ENCODE assay signal across 19 cellular contexts in the genomic region with DNA sequence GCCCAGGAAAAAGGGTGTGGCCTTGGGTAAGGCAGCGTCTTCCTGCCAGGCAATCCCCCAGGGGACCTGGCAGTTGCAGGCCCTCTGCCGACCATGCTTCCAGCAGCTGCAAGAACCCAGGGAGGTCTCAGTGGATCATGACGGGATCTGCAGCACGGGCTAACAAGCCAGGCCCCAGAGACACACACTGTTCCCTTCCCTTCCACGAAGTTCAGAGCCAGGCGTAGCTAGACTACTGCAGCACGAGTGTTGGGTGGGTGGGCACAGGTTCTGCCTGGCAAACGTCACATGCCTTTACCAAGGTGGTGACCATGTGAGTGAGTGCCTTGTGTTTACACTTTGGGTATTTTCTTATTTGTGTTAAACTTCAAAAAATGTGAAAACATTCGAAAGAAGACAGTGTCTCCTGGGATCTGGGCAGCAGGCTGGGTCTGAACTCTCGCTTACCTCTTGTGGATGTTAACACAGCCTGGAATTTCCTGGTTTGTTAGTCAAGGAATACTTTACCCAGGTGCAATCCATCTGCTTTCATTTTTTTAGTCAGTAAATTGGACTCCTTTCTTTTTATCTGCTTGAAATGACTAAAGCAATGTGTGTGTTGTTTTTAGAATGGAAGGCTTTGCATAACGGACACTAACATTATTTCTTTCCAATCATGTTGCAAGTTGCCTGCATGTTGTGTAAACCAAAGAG. TPM values are rescaled to one million over a fixed set of nuclear protein-coding genes. Genes with fewer than 3 reads are reported as not detected.
DNase-seq lines count a peak whose midpoint lies in the region; ATAC-seq and TF ChIP-seq lines count a peak whose summit lies in the region.
"Had no signal": no experiment of that assay in that cellular context is flagged by ENCODE, and none has a peak within 500 bp of the region (broad histone marks: within the 10 kb centered on the region; RNA-seq: fewer than 3 reads in every experiment).

No MANE protein-coding gene starts in this region.

- H3K27me3 Mint-ChIP-seq in natural killer cell (ENCODE audit: low read depth in 2 of 2) (no peaks in the 10 kb centered on the region), immature natural killer cell (ENCODE audit: low read depth in 3 of 3) (peaks cover 4 to 19% (median 16%) of the 10 kb centered on the region in 3 donors), chondrocyte (ENCODE audit: low read depth) (peaks cover 16% of the 10 kb centered on the region)
- no peaks in the 10 kb centered on the region for H3K27me3 Mint-ChIP-seq in natural killer cell treated with Interleukin-12 subunit alpha and Interleukin-12 subunit beta and Interleukin-15 and Interleukin-18, amount 100 ng/mL, for 72 hours
- no peaks in the 10 kb centered on the region for H3K27me3 Mint-ChIP-seq in central memory CD8-positive, alpha-beta T cell

- no peaks in the 10 kb centered on the region for H3K36me3 ChIP-seq in testis (ENCODE audit: low read depth, missing control alignments)
- H3K36me3 ChIP-seq: HAP-1 had no signal

- H3K9me3 Mint-ChIP-seq in natural killer cell = no peaks in the 10 kb centered on the region
- no peaks in the 10 kb centered on the region for H3K9me3 Mint-ChIP-seq in natural killer cell treated with Interleukin-12 subunit alpha and Interleukin-12 subunit beta and Interleukin-15 and Interleukin-18, amount 100 ng/mL, for 72 hours
- H3K9me3 Mint-ChIP-seq in central memory CD8-positive, alpha-beta T cell = peaks cover 11% of the 10 kb centered on the region
- H3K9me3 Mint-ChIP-seq in immature natural killer cell = peaks cover 0 to 3% (median 0%) of the 10 kb centered on the region in 6 donors
- peaks cover 4% of the 10 kb centered on the region for H3K9me3 Mint-ChIP-seq in chondrocyte (ENCODE audit: low read depth)

- H3K4me1 ChIP-seq in testis = no peaks in the 10 kb centered on the region
- H3K4me1 ChIP-seq: HAP-1 had no signal

- no peak overlapping the region for H3K4me3 ChIP-seq in testis
- H3K4me3 ChIP-seq: HAP-1 had no signal

- H3K4me1 Mint-ChIP-seq in natural killer cell (peaks cover 50 to 61% of the 10 kb centered on the region in 2 donors), immature natural killer cell (peaks cover 69% of the 10 kb centered on the region in 2 donors), chondrocyte (ENCODE audit: low read depth) (no peaks in the 10 kb centered on the region)
- H3K4me1 Mint-ChIP-seq in natural killer cell treated with Interleukin-12 subunit alpha and Interleukin-12 subunit beta and Interleukin-15 and Interleukin-18, amount 100 ng/mL, for 72 hours (ENCODE audit: low read depth in 2 of 2) = peaks cover 49 to 52% of the 10 kb centered on the region in 2 donors
- peaks cover 49% of the 10 kb centered on the region for H3K4me1 Mint-ChIP-seq in central memory CD8-positive, alpha-beta T cell

- no peak overlapping the region for H3K27ac ChIP-seq in testis
- H3K27ac ChIP-seq: HL-60 had no signal

- no peak for TF ChIP-seq POLR2A in testis (IDR thresholded peaks at IDR 0.05)

- H3K4me3 Mint-ChIP-seq in natural killer cell (peak overlapping the region; percentile 69), immature natural killer cell (peak overlapping the region; percentile 57 to 71 (median 62)), chondrocyte (ENCODE audit: unreplicated experiment) (no peak overlapping the region)
- no peak overlapping the region for H3K4me3 Mint-ChIP-seq in natural killer cell treated with Interleukin-12 subunit alpha and Interleukin-12 subunit beta and Interleukin-15 and Interleukin-18, amount 100 ng/mL, for 72 hours
- H3K4me3 Mint-ChIP-seq in central memory CD8-positive, alpha-beta T cell = no peak overlapping the region
- H3K4me3 Mint-ChIP-seq: CD14-positive monocyte had no signal

- H3K9me3 ChIP-seq in testis = no peaks in the 10 kb centered on the region
- H3K9me3 ChIP-seq: HAP-1 had no signal

- TF ChIP-seq CTCF in natural killer cell (IDR thresholded peaks at IDR 0.05) (no peak), testis (IDR thresholded peaks at IDR 0.05) (no peak), chondrocyte (IDR thresholded peaks at IDR 0.05) (no peak)

- H3K36me3 Mint-ChIP-seq in natural killer cell = peaks cover 12% of the 10 kb centered on the region
- no peaks in the 10 kb centered on the region for H3K36me3 Mint-ChIP-seq in natural killer cell treated with Interleukin-12 subunit alpha and Interleukin-12 subunit beta and Interleukin-15 and Interleukin-18, amount 100 ng/mL, for 72 hours
- H3K36me3 Mint-ChIP-seq in central memory CD8-positive, alpha-beta T cell (ENCODE audit: insufficient read depth) = peaks cover 6% of the 10 kb centered on the region
- peaks cover 5 to 11% (median 9%) of the 10 kb centered on the region in 3 donors for H3K36me3 Mint-ChIP-seq in immature natural killer cell
- no peaks in the 10 kb centered on the region for H3K36me3 Mint-ChIP-seq in chondrocyte (ENCODE audit: low read depth)
- H3K36me3 Mint-ChIP-seq: CD14-positive monocyte had no signal

- intact Hi-C loops in natural killer cell (cut with micrococcal nuclease) = no loop called here
- intact Hi-C loops in testis (cut with DNase I; ENCODE audit: low total_unique reads) = no loop called here

- DNase-seq in natural killer cell = no peak
- no peak for DNase-seq in natural killer cell treated with Interleukin-12 subunit alpha and Interleukin-12 subunit beta and Interleukin-15 and Interleukin-18, amount 100 ng/mL, for 72 hours (ENCODE audit: low spot score)
- no peak for DNase-seq in central memory CD8-positive, alpha-beta T cell (ENCODE audit: low spot score in 2 of 2)
- DNase-seq in immature natural killer cell = no peak
- DNase-seq in testis = no peak
- DNase-seq in left lobe of liver (ENCODE audit: low spot score) = no peak
- no peak for DNase-seq in chondrocyte (ENCODE audit: low spot score)
- DNase-seq: DMS 273 treated with DMSO at 0.1 percent for 48 hours, NCI-H1048, NCI-H1436 treated with DMSO at 0.1 percent for 48 hours, NCI-H2029, NCI-H345, NCI-H524 treated with DMSO at 0.1 percent for 48 hours, PC-3 had no signal

- no peak for ATAC-seq in natural killer cell
- no peak for ATAC-seq in natural killer cell treated with Interleukin-12 subunit alpha and Interleukin-12 subunit beta and Interleukin-15 and Interleukin-18, amount 100 ng/mL, for 72 hours
- ATAC-seq in central memory CD8-positive, alpha-beta T cell (replicated peaks; ENCODE audit: extremely low read depth, poor library complexity, severe bottlenecking) = no peak
- no peak for ATAC-seq in left lobe of liver
- ATAC-seq: PC-3 had no signal

- WGBS in testis, 2 donors = 54% methylated on average over 7 to 11 of the region's 11 CpGs

- no peaks in the 10 kb centered on the region for H3K27me3 ChIP-seq in testis

- H3K27ac Mint-ChIP-seq in natural killer cell = peak overlapping the region; percentile 70 to 100
- no peak overlapping the region for H3K27ac Mint-ChIP-seq in natural killer cell treated with Interleukin-12 subunit alpha and Interleukin-12 subunit beta and Interleukin-15 and Interleukin-18, amount 100 ng/mL, for 72 hours
- H3K27ac Mint-ChIP-seq in central memory CD8-positive, alpha-beta T cell (ENCODE audit: low read depth) = peak overlapping the region; percentile 81
- H3K27ac Mint-ChIP-seq in immature natural killer cell = peak overlapping the region; percentile 85 to 100 (median 97)
- H3K27ac Mint-ChIP-seq in chondrocyte (ENCODE audit: unreplicated experiment) = no peak overlapping the region

RNA-seq across cellular contexts. Expression of gene VIPR2, which starts 48.2 kb away (rescaled TPM):
- total RNA-seq in natural killer cell = 1 to 10 TPM; 2.2 to 4.9 (median 4.7) TPM
- total RNA-seq in natural killer cell treated with Interleukin-12 subunit alpha and Interleukin-12 subunit beta and Interleukin-15 and Interleukin-18, amount 100 ng/mL, for 72 hours = under 1 TPM; 0.36 to 0.45 TPM
- 1 to 10 TPM in 2 of 3 donors, under 1 TPM in 1; 0.41 to 5.2 (median 2.4) TPM for polyA plus RNA-seq in immature natural killer cell
- total RNA-seq in testis = 1 to 10 TPM; 4.9 to 5.3 TPM
- polyA plus RNA-seq in testis (ENCODE audit: insufficient read depth, low read depth, low replicate concordance) = 2.5 TPM
- total RNA-seq in left lobe of liver = 0.28 TPM
- 0.07 TPM in 1 of 3 replicates, not detected in the others for total RNA-seq in chondrocyte
- total RNA-seq: HT1080, M059J, PC-3 had no signal
- polyA plus RNA-seq: CD14-positive monocyte had no signal

Comparison
In these comparisons a context has a peak if more than half of its experiments do, and no peak if none do; other contexts are left out.
1. H3K27ac Mint-ChIP-seq: peak in natural killer cell (2 of 2), central memory CD8-positive, alpha-beta T cell (single experiment) and immature natural killer cell (6 of 6); none in natural killer cell treated with Interleukin-12 subunit alpha and Interleukin-12 subunit beta and Interleukin-15 and Interleukin-18, amount 100 ng/mL, for 72 hours (0 of 2) and chondrocyte (single experiment).
2. H3K4me3 Mint-ChIP-seq: peak in natural killer cell (single experiment) and immature natural killer cell (5 of 5); none in natural killer cell treated with Interleukin-12 subunit alpha and Interleukin-12 subunit beta and Interleukin-15 and Interleukin-18, amount 100 ng/mL, for 72 hours (single experiment), central memory CD8-positive, alpha-beta T cell (single experiment) and chondrocyte (single experiment).